In genomic region chr3:43892535-43892934, GRCh38 we compare ENCODE assay signal across 8 cellular contexts.
A peak's percentile ranks its signal among the peaks of the same experiment; 100 is the strongest.
DNase-seq lines count a peak whose midpoint lies in the region; ATAC-seq, FAIRE-seq and TF ChIP-seq lines count a peak whose summit lies in the region.

No MANE protein-coding gene starts in this region.

- H3K27ac ChIP-seq in keratinocyte (ENCODE audit: control insufficient read depth, insufficient read depth, low read length) (no peak overlapping the region), body of pancreas (no peak overlapping the region)
- no peak overlapping the region for H3K27ac ChIP-seq in naive thymus-derived CD4-positive, alpha-beta T cell (ENCODE audit: low read depth, low read length)

- H3K9me3 ChIP-seq in keratinocyte (ENCODE audit: control insufficient read depth, low read depth, low read length) (no peaks in the 10 kb centered on the region), body of pancreas (no peaks in the 10 kb centered on the region)
- H3K9me3 ChIP-seq in naive thymus-derived CD4-positive, alpha-beta T cell (ENCODE audit: control insufficient read depth in 2 of 3, low read length in 3 of 3): no peaks in the 10 kb centered on the region

- peak; percentile 23 to 85 (median 62) for DNase-seq in NCI-H1417 (lab: John Stamatoyannopoulos, UW)
- no peak for DNase-seq in keratinocyte (ENCODE audit: low read depth, low spot score)
- DNase-seq in body of pancreas: no peak
- DNase-seq in naive thymus-derived CD4-positive, alpha-beta T cell: no peak
- DNase-seq in central memory CD4-positive, alpha-beta T cell: no peak
- DNase-seq in chondrocyte (ENCODE audit: low spot score): no peak

- no peaks in the 10 kb centered on the region for H3K79me2 ChIP-seq in keratinocyte (ENCODE audit: control insufficient read depth, insufficient read depth, low read length)

- H3K27me3 ChIP-seq in keratinocyte (ENCODE audit: control insufficient read depth, extremely low read depth, insufficient read depth, low read length): no peaks in the 10 kb centered on the region
- H3K27me3 ChIP-seq in body of pancreas: peaks cover 0 to 5% of the 10 kb centered on the region in 2 donors
- H3K27me3 ChIP-seq in naive thymus-derived CD4-positive, alpha-beta T cell (ENCODE audit: control insufficient read depth in 2 of 2, insufficient read depth in 2 of 2, low read length in 2 of 2): no peaks in the 10 kb centered on the region

- H3K4me3 Mint-ChIP-seq in naive thymus-derived CD4-positive, alpha-beta T cell: no peak overlapping the region
- H3K4me3 Mint-ChIP-seq in chondrocyte (ENCODE audit: unreplicated experiment): no peak overlapping the region

- peaks cover 0 to 2% (median 0%) of the 10 kb centered on the region in 11 donors for H3K9me3 Mint-ChIP-seq in naive thymus-derived CD4-positive, alpha-beta T cell
- H3K9me3 Mint-ChIP-seq in chondrocyte (ENCODE audit: low read depth): no peaks in the 10 kb centered on the region

- H3K4me1 Mint-ChIP-seq in naive thymus-derived CD4-positive, alpha-beta T cell: peaks cover 0 to 20% (median 13%) of the 10 kb centered on the region in 7 donors
- peaks cover 24% of the 10 kb centered on the region for H3K4me1 Mint-ChIP-seq in chondrocyte (ENCODE audit: low read depth)

- ATAC-seq in GM18511 (IDR thresholded peaks at IDR 0.05; ENCODE audit: unreplicated experiment) (peak; percentile 78), HG02610 (IDR thresholded peaks at IDR 0.05; ENCODE audit: unreplicated experiment) (peak; percentile 43), body of pancreas (no peak)
- ATAC-seq in naive thymus-derived CD4-positive, alpha-beta T cell: no peak

- H3K9me1 ChIP-seq in keratinocyte (ENCODE audit: control insufficient read depth, extremely low read depth, insufficient read depth, low read length): no peaks in the 10 kb centered on the region

- peak overlapping the region; percentile 6 for H3K4me2 ChIP-seq in keratinocyte (ENCODE audit: control insufficient read depth, extremely low read depth, insufficient read depth, low read depth, low read length)

- POLR2A ChIA-PET in naive thymus-derived CD4-positive, alpha-beta T cell (lab: Charles Lee): no interaction called here

- FAIRE-seq in keratinocyte (lab: Jason Lieb, UNC): no peak

- TF ChIP-seq CTCF in keratinocyte (optimal IDR thresholded peaks at IDR 0.05 in 1 of 3, IDR thresholded peaks at IDR 0.05 in 1 of 3, conservative IDR thresholded peaks at IDR 0.05 in 1 of 3; ENCODE audit: extremely low read depth in 1 of 3, insufficient read depth in 2 of 3, low read length in 3 of 3): no peak
- TF ChIP-seq CTCF in body of pancreas (IDR thresholded peaks at IDR 0.05): no peak
- TF ChIP-seq CTCF in chondrocyte (IDR thresholded peaks at IDR 0.05): no peak

- H3K27me3 Mint-ChIP-seq in naive thymus-derived CD4-positive, alpha-beta T cell: peaks cover 53 to 71% (median 57%) of the 10 kb centered on the region in 5 donors
- peaks cover 1% of the 10 kb centered on the region for H3K27me3 Mint-ChIP-seq in chondrocyte (ENCODE audit: low read depth)

- no peak overlapping the region for H2AFZ ChIP-seq in keratinocyte (ENCODE audit: control insufficient read depth, low read length)

- intact Hi-C loops in body of pancreas (cut with DNase I): no loop called here
- intact Hi-C loops in naive thymus-derived CD4-positive, alpha-beta T cell (cut with micrococcal nuclease): loop anchor here in 1 of 2 donors (5.0 kb wide), 1 partner anchor 105 kb away; no protein-coding TSS in a partner anchor

- dilution Hi-C loops in keratinocyte (cut with MboI; ENCODE audit: extremely low pct_ligation_motif_present, low sequenced_read_pairs): no loop called here

- CTCF ChIA-PET in naive thymus-derived CD4-positive, alpha-beta T cell (lab: Charles Lee): no interaction called here

- H3K36me3 ChIP-seq in keratinocyte (ENCODE audit: control insufficient read depth in 2 of 2, extremely low read depth in 1 of 2, insufficient read depth in 2 of 2, low read length in 2 of 2) (no peaks in the 10 kb centered on the region), body of pancreas (replicated peaks in 1 of 2; ENCODE audit: insufficient read depth in 1 of 2, low read depth in 2 of 2) (no peaks in the 10 kb centered on the region)
- H3K36me3 ChIP-seq in naive thymus-derived CD4-positive, alpha-beta T cell (ENCODE audit: control insufficient read depth in 2 of 3, insufficient read depth in 3 of 3, low read length in 3 of 3): no peaks in the 10 kb centered on the region

- 6 to 7% methylated on average over 7 of the region's 7 CpGs for WGBS in body of pancreas, 2 donors

- H4K20me1 ChIP-seq in keratinocyte (ENCODE audit: control insufficient read depth, extremely low read depth, insufficient read depth, low read length): no peaks in the 10 kb centered on the region

- peaks cover 12% of the 10 kb centered on the region for H3K4me1 ChIP-seq in keratinocyte (ENCODE audit: control insufficient read depth, extremely low read depth, insufficient read depth, low read length)
- peaks cover 17% of the 10 kb centered on the region for H3K4me1 ChIP-seq in body of pancreas
- H3K4me1 ChIP-seq in naive thymus-derived CD4-positive, alpha-beta T cell (ENCODE audit: control insufficient read depth in 2 of 2, insufficient read depth in 2 of 2, low read length in 2 of 2): peaks cover 0 to 3% of the 10 kb centered on the region in 2 donors

- H3K36me3 Mint-ChIP-seq in naive thymus-derived CD4-positive, alpha-beta T cell: no peaks in the 10 kb centered on the region
- peaks cover 2% of the 10 kb centered on the region for H3K36me3 Mint-ChIP-seq in chondrocyte (ENCODE audit: low read depth)

- no peak overlapping the region for H3K9ac ChIP-seq in keratinocyte (ENCODE audit: control insufficient read depth, extremely low read depth, insufficient read depth, low read length)

- no peak overlapping the region for H3K27ac Mint-ChIP-seq in naive thymus-derived CD4-positive, alpha-beta T cell
- H3K27ac Mint-ChIP-seq in chondrocyte (ENCODE audit: unreplicated experiment): no peak overlapping the region

- no peak overlapping the region for H3K4me3 ChIP-seq in keratinocyte (ENCODE audit: control insufficient read depth in 2 of 3, extremely low read depth in 1 of 3, insufficient read depth in 2 of 3, low read depth in 1 of 3, low read length in 3 of 3)
- no peak overlapping the region for H3K4me3 ChIP-seq in body of pancreas
- H3K4me3 ChIP-seq in naive thymus-derived CD4-positive, alpha-beta T cell (ENCODE audit: low read length): no peak overlapping the region

- TF ChIP-seq POLR2A in body of pancreas (IDR thresholded peaks at IDR 0.05): no peak

Comparison
In these comparisons a context has a peak if more than half of its experiments do, and no peak if none do; other contexts are left out.
1. ATAC-seq: peak in GM18511 (single experiment) and HG02610 (single experiment); none in body of pancreas (single experiment) and naive thymus-derived CD4-positive, alpha-beta T cell (single experiment).
2. DNase-seq: peak in NCI-H1417 (3 of 3); none in keratinocyte (single experiment), body of pancreas (0 of 4), naive thymus-derived CD4-positive, alpha-beta T cell (0 of 9), central memory CD4-positive, alpha-beta T cell (single experiment) and chondrocyte (single experiment).